1 cellular context compared by ENCODE assay signal in genomic region chr14:50041980-50042379, GRCh38.
TF ChIP-seq lines count a peak whose summit lies in the region.

No MANE protein-coding gene starts in this region.

TF ChIP-seq in SK-N-SH treated with all-trans-retinoic acid at 6 μM for 48 hours, 23 proteins besides CTCF, POLR2A, EP300 and RAD21 (continued from another document):
- TF ChIP-seq, protein P1, sequence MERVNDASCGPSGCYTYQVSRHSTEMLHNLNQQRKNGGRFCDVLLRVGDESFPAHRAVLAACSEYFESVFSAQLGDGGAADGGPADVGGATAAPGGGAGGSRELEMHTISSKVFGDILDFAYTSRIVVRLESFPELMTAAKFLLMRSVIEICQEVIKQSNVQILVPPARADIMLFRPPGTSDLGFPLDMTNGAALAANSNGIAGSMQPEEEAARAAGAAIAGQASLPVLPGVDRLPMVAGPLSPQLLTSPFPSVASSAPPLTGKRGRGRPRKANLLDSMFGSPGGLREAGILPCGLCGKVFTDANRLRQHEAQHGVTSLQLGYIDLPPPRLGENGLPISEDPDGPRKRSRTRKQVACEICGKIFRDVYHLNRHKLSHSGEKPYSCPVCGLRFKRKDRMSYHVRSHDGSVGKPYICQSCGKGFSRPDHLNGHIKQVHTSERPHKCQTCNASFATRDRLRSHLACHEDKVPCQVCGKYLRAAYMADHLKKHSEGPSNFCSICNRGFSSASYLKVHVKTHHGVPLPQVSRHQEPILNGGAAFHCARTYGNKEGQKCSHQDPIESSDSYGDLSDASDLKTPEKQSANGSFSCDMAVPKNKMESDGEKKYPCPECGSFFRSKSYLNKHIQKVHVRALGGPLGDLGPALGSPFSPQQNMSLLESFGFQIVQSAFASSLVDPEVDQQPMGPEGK (CRISPR knock-in tag; IDR thresholded peaks at IDR 0.05; ENCODE audit: borderline replicate concordance): no peak
- TF ChIP-seq ARNTL (CRISPR knock-in tag; IDR thresholded peaks at IDR 0.05; ENCODE audit: borderline replicate concordance, low read depth): no peak
- TF ChIP-seq ESRRG (CRISPR knock-in tag; IDR thresholded peaks at IDR 0.05): no peak
- no peak for TF ChIP-seq ZFP3 (CRISPR knock-in tag; IDR thresholded peaks at IDR 0.05)
- TF ChIP-seq SNAI2 (CRISPR knock-in tag; IDR thresholded peaks at IDR 0.05): no peak
- TF ChIP-seq RARB (CRISPR knock-in tag; IDR thresholded peaks at IDR 0.05): no peak
- no peak for TF ChIP-seq ZC3H10 (CRISPR knock-in tag; IDR thresholded peaks at IDR 0.05)
TF ChIP-seq in SK-N-SH treated with all-trans-retinoic acid at 6 μM for 48 hours: peak in this region for 0.
